1 cellular context compared by ENCODE assay signal in genomic region chr14:77033622-77034521, GRCh38.
A peak's percentile ranks its signal among the peaks of the same experiment; 100 is the strongest.
TF ChIP-seq lines count a peak whose summit lies in the region.

No MANE protein-coding gene starts in this region.

TF ChIP-seq in HepG2, 621 proteins besides CTCF, POLR2A, EP300 and RAD21 (continued from another document and continues in another):
- TF ChIP-seq ZNF281 (CRISPR knock-in tag; IDR thresholded peaks at IDR 0.05; ENCODE audit: borderline replicate concordance) (no peak; the same call in 1 of the 2 replicates), FOXA1 (IDR thresholded peaks at IDR 0.05) (peak; percentile 89), FOXA1 (CRISPR knock-in tag; IDR thresholded peaks at IDR 0.05) (peak; percentile 100), SPEN (CRISPR knock-in tag; IDR thresholded peaks at IDR 0.05; ENCODE audit: low read depth) (peak; percentile 33; the same call in 1 of the 2 replicates), ZNF205 (CRISPR knock-in tag; IDR thresholded peaks at IDR 0.05) (no peak), FOXK2 (IDR thresholded peaks at IDR 0.05) (no peak; the same call in 1 of the 2 replicates), ESRRA (CRISPR knock-in tag; IDR thresholded peaks at IDR 0.05; ENCODE audit: low read depth) (no peak), POGK (CRISPR knock-in tag; conservative IDR thresholded peaks at IDR 0.05) (no peak), ZNF225 (CRISPR knock-in tag; IDR thresholded peaks at IDR 0.05) (no peak), NFRKB (IDR thresholded peaks at IDR 0.05) (no peak), SP2 (CRISPR knock-in tag; IDR thresholded peaks at IDR 0.05) (no peak), ELF4 (CRISPR knock-in tag; IDR thresholded peaks at IDR 0.05; ENCODE audit: borderline replicate concordance) (no peak), CREM (IDR thresholded peaks at IDR 0.05) (peak; percentile 61; the same call in 1 of the 2 replicates), CREM (CRISPR knock-in tag; IDR thresholded peaks at IDR 0.05) (no peak), ZSCAN30 (CRISPR knock-in tag; IDR thresholded peaks at IDR 0.05) (no peak), ZNF160 (CRISPR knock-in tag; IDR thresholded peaks at IDR 0.05) (peak; percentile 30; the same call in 1 of the 2 replicates), CAMTA2 (CRISPR knock-in tag; IDR thresholded peaks at IDR 0.05; ENCODE audit: borderline replicate concordance) (no peak), HNRNPLL (IDR thresholded peaks at IDR 0.05; ENCODE audit: low read depth, low read length, poor library complexity, severe bottlenecking) (peak; percentile 53), ZNF570 (CRISPR knock-in tag; IDR thresholded peaks at IDR 0.05; ENCODE audit: borderline replicate concordance) (no peak), SYNCRIP (IDR thresholded peaks at IDR 0.05; ENCODE audit: insufficient read depth, low read depth, low read length) (no peak), E2F2 (CRISPR knock-in tag; IDR thresholded peaks at IDR 0.05; ENCODE audit: borderline replicate concordance) (no peak), ATF7-NPFF (CRISPR knock-in tag; IDR thresholded peaks at IDR 0.05; ENCODE audit: low read depth) (peak; percentile 46; the same call in 1 of the 2 replicates), MTF2 (CRISPR knock-in tag; IDR thresholded peaks at IDR 0.05; ENCODE audit: borderline replicate concordance) (peak; percentile 77; the same call in 1 of the 2 replicates), SOX6 (IDR thresholded peaks at IDR 0.05) (no peak), SOX6 (CRISPR knock-in tag; IDR thresholded peaks at IDR 0.05) (peak; percentile 60; the same call in 1 of the 2 replicates), PHF20 (CRISPR knock-in tag; IDR thresholded peaks at IDR 0.05) (no peak), U2AF2 (IDR thresholded peaks at IDR 0.05; ENCODE audit: low read depth, low read length) (no peak), ZNF883 (CRISPR knock-in tag; IDR thresholded peaks at IDR 0.05; ENCODE audit: not compliant biosample characterization) (peak; percentile 20), ZUFSP (CRISPR knock-in tag; IDR thresholded peaks at IDR 0.05; ENCODE audit: borderline replicate concordance) (no peak), TCF12 (IDR thresholded peaks at IDR 0.05) (no peak), TCF12 (CRISPR knock-in tag; IDR thresholded peaks at IDR 0.05) (0 out of 2 replicates have a peak, but pooled peaks have one; percentile 36), NFAT5 (CRISPR knock-in tag; IDR thresholded peaks at IDR 0.05) (no peak), CHD2 (IDR thresholded peaks at IDR 0.05; ENCODE audit: low read depth, low read length) (no peak), GFI1 (CRISPR knock-in tag; IDR thresholded peaks at IDR 0.05; ENCODE audit: borderline replicate concordance) (peak; percentile 81; the same call in 1 of the 2 replicates), RXRA (CRISPR knock-in tag; IDR thresholded peaks at IDR 0.05) (peak; percentile 89), ZNF781 (CRISPR knock-in tag; IDR thresholded peaks at IDR 0.05; ENCODE audit: borderline replicate concordance, not compliant biosample characterization) (no peak), RBFOX2 (IDR thresholded peaks at IDR 0.05; ENCODE audit: low read depth, low read length) (peak; percentile 98), HMG20B (CRISPR knock-in tag; conservative IDR thresholded peaks at IDR 0.05) (peak; percentile 82), PPARG (CRISPR knock-in tag; conservative IDR thresholded peaks at IDR 0.05) (peak; percentile 54; the same call in 1 of the 2 replicates), ZFX (CRISPR knock-in tag; IDR thresholded peaks at IDR 0.05; ENCODE audit: low read depth) (peak; percentile 6), ZNF678 (CRISPR knock-in tag; IDR thresholded peaks at IDR 0.05) (no peak), KDM1A (CRISPR knock-in tag; IDR thresholded peaks at IDR 0.05) (peak; percentile 73)
- TF ChIP-seq, protein P1, sequence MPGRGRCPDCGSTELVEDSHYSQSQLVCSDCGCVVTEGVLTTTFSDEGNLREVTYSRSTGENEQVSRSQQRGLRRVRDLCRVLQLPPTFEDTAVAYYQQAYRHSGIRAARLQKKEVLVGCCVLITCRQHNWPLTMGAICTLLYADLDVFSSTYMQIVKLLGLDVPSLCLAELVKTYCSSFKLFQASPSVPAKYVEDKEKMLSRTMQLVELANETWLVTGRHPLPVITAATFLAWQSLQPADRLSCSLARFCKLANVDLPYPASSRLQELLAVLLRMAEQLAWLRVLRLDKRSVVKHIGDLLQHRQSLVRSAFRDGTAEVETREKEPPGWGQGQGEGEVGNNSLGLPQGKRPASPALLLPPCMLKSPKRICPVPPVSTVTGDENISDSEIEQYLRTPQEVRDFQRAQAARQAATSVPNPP (CRISPR knock-in tag; IDR thresholded peaks at IDR 0.05): no peak
- TF ChIP-seq, protein P2, sequence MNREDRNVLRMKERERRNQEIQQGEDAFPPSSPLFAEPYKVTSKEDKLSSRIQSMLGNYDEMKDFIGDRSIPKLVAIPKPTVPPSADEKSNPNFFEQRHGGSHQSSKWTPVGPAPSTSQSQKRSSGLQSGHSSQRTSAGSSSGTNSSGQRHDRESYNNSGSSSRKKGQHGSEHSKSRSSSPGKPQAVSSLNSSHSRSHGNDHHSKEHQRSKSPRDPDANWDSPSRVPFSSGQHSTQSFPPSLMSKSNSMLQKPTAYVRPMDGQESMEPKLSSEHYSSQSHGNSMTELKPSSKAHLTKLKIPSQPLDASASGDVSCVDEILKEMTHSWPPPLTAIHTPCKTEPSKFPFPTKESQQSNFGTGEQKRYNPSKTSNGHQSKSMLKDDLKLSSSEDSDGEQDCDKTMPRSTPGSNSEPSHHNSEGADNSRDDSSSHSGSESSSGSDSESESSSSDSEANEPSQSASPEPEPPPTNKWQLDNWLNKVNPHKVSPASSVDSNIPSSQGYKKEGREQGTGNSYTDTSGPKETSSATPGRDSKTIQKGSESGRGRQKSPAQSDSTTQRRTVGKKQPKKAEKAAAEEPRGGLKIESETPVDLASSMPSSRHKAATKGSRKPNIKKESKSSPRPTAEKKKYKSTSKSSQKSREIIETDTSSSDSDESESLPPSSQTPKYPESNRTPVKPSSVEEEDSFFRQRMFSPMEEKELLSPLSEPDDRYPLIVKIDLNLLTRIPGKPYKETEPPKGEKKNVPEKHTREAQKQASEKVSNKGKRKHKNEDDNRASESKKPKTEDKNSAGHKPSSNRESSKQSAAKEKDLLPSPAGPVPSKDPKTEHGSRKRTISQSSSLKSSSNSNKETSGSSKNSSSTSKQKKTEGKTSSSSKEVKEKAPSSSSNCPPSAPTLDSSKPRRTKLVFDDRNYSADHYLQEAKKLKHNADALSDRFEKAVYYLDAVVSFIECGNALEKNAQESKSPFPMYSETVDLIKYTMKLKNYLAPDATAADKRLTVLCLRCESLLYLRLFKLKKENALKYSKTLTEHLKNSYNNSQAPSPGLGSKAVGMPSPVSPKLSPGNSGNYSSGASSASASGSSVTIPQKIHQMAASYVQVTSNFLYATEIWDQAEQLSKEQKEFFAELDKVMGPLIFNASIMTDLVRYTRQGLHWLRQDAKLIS (CRISPR knock-in tag; IDR thresholded peaks at IDR 0.05): no peak
- TF ChIP-seq, protein P3, sequence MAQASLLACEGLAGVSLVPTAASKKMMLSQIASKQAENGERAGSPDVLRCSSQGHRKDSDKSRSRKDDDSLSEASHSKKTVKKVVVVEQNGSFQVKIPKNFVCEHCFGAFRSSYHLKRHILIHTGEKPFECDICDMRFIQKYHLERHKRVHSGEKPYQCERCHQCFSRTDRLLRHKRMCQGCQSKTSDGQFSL (CRISPR knock-in tag; IDR thresholded peaks at IDR 0.05): no peak; the same call in 1 of the 2 replicates
- TF ChIP-seq, protein P4, sequence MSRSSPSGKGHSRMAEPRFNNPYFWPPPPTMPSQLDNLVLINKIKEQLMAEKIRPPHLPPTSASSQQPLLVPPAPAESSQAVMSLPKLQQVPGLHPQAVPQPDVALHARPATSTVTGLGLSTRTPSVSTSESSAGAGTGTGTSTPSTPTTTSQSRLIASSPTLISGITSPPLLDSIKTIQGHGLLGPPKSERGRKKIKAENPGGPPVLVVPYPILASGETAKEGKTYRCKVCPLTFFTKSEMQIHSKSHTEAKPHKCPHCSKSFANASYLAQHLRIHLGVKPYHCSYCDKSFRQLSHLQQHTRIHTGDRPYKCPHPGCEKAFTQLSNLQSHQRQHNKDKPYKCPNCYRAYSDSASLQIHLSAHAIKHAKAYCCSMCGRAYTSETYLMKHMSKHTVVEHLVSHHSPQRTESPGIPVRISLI (CRISPR knock-in tag; IDR thresholded peaks at IDR 0.05; ENCODE audit: borderline replicate concordance): no peak
